ENCODE assay signal across 8 cellular contexts in genomic region chr6:166955865-166956443, GRCh38. TPM values are rescaled to one million over a fixed set of nuclear protein-coding genes. Genes with fewer than 3 reads are reported as not detected.
DNase-seq lines count a peak whose midpoint lies in the region; ATAC-seq and TF ChIP-seq lines count a peak whose summit lies in the region.

No MANE protein-coding gene starts in this region.

- H3K36me3 Mint-ChIP-seq in activated T-cell treated with anti-CD3 and anti-CD28 coated beads, Interleukin-2, amount 50 U/mL, for 4 hours (ENCODE audit: insufficient read depth): peaks cover 2% of the 10 kb centered on the region
- peaks cover 53% of the 10 kb centered on the region for H3K36me3 Mint-ChIP-seq in dendritic cell treated with granulocyte-macrophage colony-stimulating factor and Interleukin-4, amounts not matched to agents 40 ng/mL and 50 ng/mL, for 4 days (ENCODE audit: low read depth)
- peaks cover 4% of the 10 kb centered on the region for H3K36me3 Mint-ChIP-seq in mesothelial cell of epicardium

- WGBS in aorta, 2 donors: 0 to 1% methylated on average over 44 to 54 of the region's 54 CpGs

- no peak for TF ChIP-seq CTCF in mesothelial cell of epicardium (IDR thresholded peaks at IDR 0.05; ENCODE audit: unreplicated experiment)

- no peak for DNase-seq in activated T-cell treated with anti-CD3 and anti-CD28 coated beads, Interleukin-2, amount 50 U/mL, for 4 hours
- no peak for DNase-seq in activated T-cell treated with anti-CD3 and anti-CD28 coated beads, Interleukin-2, amount 50 U/mL, for 1 hour
- peak; percentile 9 for DNase-seq in NT2/D1 (ENCODE audit: low read depth, low spot score)
- no peak for DNase-seq in mesothelial cell of epicardium (ENCODE audit: low spot score in 2 of 2, unreplicated experiment in 2 of 2)
- DNase-seq in aorta: no peak
- no peak for DNase-seq in ureter (ENCODE audit: low spot score)

- no peaks in the 10 kb centered on the region for H3K9me3 Mint-ChIP-seq in activated T-cell treated with anti-CD3 and anti-CD28 coated beads, Interleukin-2, amount 50 U/mL, for 4 hours
- no peaks in the 10 kb centered on the region for H3K9me3 Mint-ChIP-seq in dendritic cell treated with granulocyte-macrophage colony-stimulating factor and Interleukin-4, amounts not matched to agents 40 ng/mL and 50 ng/mL, for 4 days
- H3K9me3 Mint-ChIP-seq in mesothelial cell of epicardium: no peaks in the 10 kb centered on the region

- H3K9me3 ChIP-seq in NT2/D1 (ENCODE audit: insufficient read depth, low read length): peaks cover 13% of the 10 kb centered on the region; the same call in 1 of the 2 replicates
- no peaks in the 10 kb centered on the region for H3K9me3 ChIP-seq in aorta (ENCODE audit: control insufficient read depth, low read length)

- H3K27me3 ChIP-seq in NT2/D1 (ENCODE audit: insufficient read depth, insufficient read length) (peaks cover 11% of the 10 kb centered on the region), aorta (ENCODE audit: control insufficient read depth in 1 of 2, insufficient read depth in 2 of 2, low read length in 1 of 2) (no peaks in the 10 kb centered on the region)

- no peaks in the 10 kb centered on the region for H3K4me1 ChIP-seq in NT2/D1 (ENCODE audit: insufficient read depth, insufficient read length)
- H3K4me1 ChIP-seq in aorta (ENCODE audit: control insufficient read depth in 1 of 2, insufficient read depth in 2 of 2, low read length in 2 of 2): peaks cover 0 to 1% of the 10 kb centered on the region in 2 donors

- intact Hi-C loops in dendritic cell treated with granulocyte-macrophage colony-stimulating factor and Interleukin-4, amounts not matched to agents 40 ng/mL and 50 ng/mL, for 4 days (cut with micrococcal nuclease): loop anchor here (1.0 to 5.0 kb wide), 4 partner anchors 43 to 699 kb away; partner anchors contain the start of genes CEP43 and RPS6KA2
- intact Hi-C loops in aorta (cut with DNase I): loop anchor here (1.0 to 10.0 kb wide), 4 partner anchors 41 to 181 kb away; partner anchors contain the start of gene CEP43 (in 1 of the 2)

- peak; percentile 27 to 29 for ATAC-seq in activated T-cell treated with anti-CD3 and anti-CD28 coated beads, Interleukin-2, amount 50 U/mL, for 4 hours
- ATAC-seq in HG02852 (IDR thresholded peaks at IDR 0.05; ENCODE audit: unreplicated experiment) (peak; percentile 6), aorta (ENCODE audit: low FRiP score) (peak; percentile 64)

- H3K4me3 ChIP-seq in NT2/D1 (ENCODE audit: insufficient read length, low read depth) (peak overlapping the region; percentile 67), aorta (ENCODE audit: low read length in 2 of 2) (peak overlapping the region; percentile 64 to 70)

- H3K36me3 ChIP-seq in NT2/D1 (ENCODE audit: insufficient read depth, insufficient read length, low read length) (peaks cover 3% of the 10 kb centered on the region), aorta (ENCODE audit: control insufficient read depth in 1 of 2, insufficient read depth in 2 of 2, low read length in 1 of 2) (no peaks in the 10 kb centered on the region)

- no peaks in the 10 kb centered on the region for H3K27me3 Mint-ChIP-seq in activated T-cell treated with anti-CD3 and anti-CD28 coated beads, Interleukin-2, amount 50 U/mL, for 4 hours (ENCODE audit: low read depth)
- H3K27me3 Mint-ChIP-seq in dendritic cell treated with granulocyte-macrophage colony-stimulating factor and Interleukin-4, amounts not matched to agents 40 ng/mL and 50 ng/mL, for 4 days: no peaks in the 10 kb centered on the region
- peaks cover 2% of the 10 kb centered on the region for H3K27me3 Mint-ChIP-seq in mesothelial cell of epicardium (ENCODE audit: low read depth)

- no peak overlapping the region for H3K27ac ChIP-seq in aorta (ENCODE audit: low read depth in 1 of 2, low read length in 2 of 2)

- H3K4me3 Mint-ChIP-seq in activated T-cell treated with anti-CD3 and anti-CD28 coated beads, Interleukin-2, amount 50 U/mL, for 4 hours: peak overlapping the region; percentile 90
- peak overlapping the region; percentile 91 for H3K4me3 Mint-ChIP-seq in dendritic cell treated with granulocyte-macrophage colony-stimulating factor and Interleukin-4, amounts not matched to agents 40 ng/mL and 50 ng/mL, for 4 days
- peak overlapping the region; percentile 85 for H3K4me3 Mint-ChIP-seq in mesothelial cell of epicardium

- peaks cover 77% of the 10 kb centered on the region for H3K4me1 Mint-ChIP-seq in activated T-cell treated with anti-CD3 and anti-CD28 coated beads, Interleukin-2, amount 50 U/mL, for 4 hours (ENCODE audit: low read depth)
- peaks cover 86% of the 10 kb centered on the region for H3K4me1 Mint-ChIP-seq in dendritic cell treated with granulocyte-macrophage colony-stimulating factor and Interleukin-4, amounts not matched to agents 40 ng/mL and 50 ng/mL, for 4 days (ENCODE audit: low read depth)
- H3K4me1 Mint-ChIP-seq in mesothelial cell of epicardium: peaks cover 36% of the 10 kb centered on the region

- H3K27ac Mint-ChIP-seq in dendritic cell treated with granulocyte-macrophage colony-stimulating factor and Interleukin-4, amounts not matched to agents 40 ng/mL and 50 ng/mL, for 4 days: peak overlapping the region; percentile 94
- H3K27ac Mint-ChIP-seq in mesothelial cell of epicardium: no peak overlapping the region

- H3K9ac ChIP-seq in NT2/D1 (ENCODE audit: insufficient read length, low read depth): peak overlapping the region; percentile 83

RNA-seq across cellular contexts. Expression of gene RNASET2, which starts 0.4 kb away (rescaled TPM):
- total RNA-seq in activated T-cell treated with anti-CD3 and anti-CD28 coated beads, Interleukin-2, amount 50 U/mL, for 4 hours: 10 to 100 TPM; 43.7 to 67.3 (median 49.4) TPM
- total RNA-seq in mesothelial cell of epicardium (37.0 to 42.3 TPM (median 41.5 TPM) in 3 replicates), aorta (10 to 100 TPM; 23.3 to 64.8 TPM), ureter (89.9 TPM)
- polyA plus RNA-seq in aorta: 10 to 100 TPM; 26.8 to 42.1 TPM

RNA-seq across cellular contexts. Expression of gene CEP43, which starts 43.2 kb away (rescaled TPM):
- total RNA-seq in activated T-cell treated with anti-CD3 and anti-CD28 coated beads, Interleukin-2, amount 50 U/mL, for 4 hours: 10 to 100 TPM; 19.5 to 20.2 (median 19.5) TPM
- 24.9 to 27.9 TPM (median 27.5 TPM) in 3 replicates for total RNA-seq in mesothelial cell of epicardium
- 10 to 100 TPM in 1 of 2 donors, 1 to 10 TPM in 1; 8.4 to 13.6 TPM for total RNA-seq in aorta
- 1 to 10 TPM; 7.8 to 9.4 TPM for polyA plus RNA-seq in aorta
- 22.0 TPM for total RNA-seq in ureter

Comparison
In these comparisons a context has a peak if more than half of its experiments do, and no peak if none do; other contexts are left out.
1. ATAC-seq: peak in every context shown above with its lines; median percentile 64 in aorta; 28 in activated T-cell treated with anti-CD3 and anti-CD28 coated beads, Interleukin-2, amount 50 U/mL, for 4 hours; 6 in HG02852.